In genomic region chr16:88855736-88856121, GRCh38 we compare ENCODE assay signal across 8 cellular contexts. TPM values are rescaled to one million over a fixed set of nuclear protein-coding genes. Genes with fewer than 3 reads are reported as not detected.
A peak's percentile ranks its signal among the peaks of the same experiment; 100 is the strongest.
DNase-seq lines count a peak whose midpoint lies in the region; ATAC-seq, FAIRE-seq and TF ChIP-seq lines count a peak whose summit lies in the region.

No MANE protein-coding gene starts in this region.

- peaks cover 23% of the 10 kb centered on the region for H3K4me1 Mint-ChIP-seq in activated naive CD4-positive, alpha-beta T cell treated with anti-CD3 and anti-CD28 coated beads for 36 hours (ENCODE audit: low read depth)

- H3K27ac ChIP-seq in GM12878 (ENCODE audit: control insufficient read depth, insufficient read depth) (no peak overlapping the region), liver (ENCODE audit: low read depth in 1 of 2, low read length in 2 of 2) (no peak overlapping the region), tibial nerve (peak overlapping the region in 3 of 4 donors; percentile 83 to 92 (median 84))

- no peaks in the 10 kb centered on the region for H3K9me3 Mint-ChIP-seq in activated naive CD4-positive, alpha-beta T cell treated with anti-CD3 and anti-CD28 coated beads for 36 hours

- TF ChIP-seq RAD21 in GM12878 (IDR thresholded peaks at IDR 0.05; ENCODE audit: insufficient read depth, low read depth, low read length), result no peak
- TF ChIP-seq RAD21 in liver (IDR thresholded peaks at IDR 0.05), result no peak

- H3K4me3 Mint-ChIP-seq in activated naive CD4-positive, alpha-beta T cell treated with anti-CD3 and anti-CD28 coated beads for 36 hours, result peak overlapping the region; percentile 68

- TF ChIP-seq POLR2A in GM12878 (IDR thresholded peaks at IDR 0.05; ENCODE audit: low read depth, low read length) (no peak), tibial nerve (IDR thresholded peaks at IDR 0.05) (no peak)

- in situ Hi-C loops in GM12878 (cut with MboI), result no loop called here

- BruUV-seq in GM12878 (replicated peaks; lab: Mats Ljungman, UMichigan), result TSS peak; percentile 66

- H3K27ac Mint-ChIP-seq in activated naive CD4-positive, alpha-beta T cell treated with anti-CD3 and anti-CD28 coated beads for 36 hours, result no peak overlapping the region

- no peak for DNase-seq in activated naive CD4-positive, alpha-beta T cell treated with anti-CD3 and anti-CD28 coated beads for 36 hours
- DNase-seq in activated naive CD4-positive, alpha-beta T cell (lab: John Stamatoyannopoulos, UW), result no peak
- DNase-seq in GM12878 (ENCODE audit: low read depth, low spot score), result no peak
- DNase-seq in tibial nerve (ENCODE audit: low spot score in 2 of 2), result no peak
- DNase-seq in occipital lobe (lab: John Stamatoyannopoulos, UW), result no peak
- DNase-seq in SW480 (ENCODE audit: low spot score), result no peak

- H3K9ac ChIP-seq in GM12878 (ENCODE audit: control insufficient read depth, insufficient read depth, low read length) (no peak overlapping the region), liver (ENCODE audit: low read depth in 1 of 2, low read length in 2 of 2) (no peak overlapping the region)

- CTCF ChIA-PET in activated naive CD4-positive, alpha-beta T cell treated with anti-CD3 and anti-CD28 coated beads for 36 hours (lab: Charles Lee), result no interaction called here
- CTCF ChIA-PET in GM12878 (lab: Yijun Ruan, JAX), result no interaction called here

- SMC1A ChIA-PET in GM12878 (lab: Charles Lee; ENCODE audit: uncharacterized antibody, unreplicated experiment), result no interaction called here

- ATAC-seq in GM12878, result no peak
- no peak for ATAC-seq in GM19452 (IDR thresholded peaks at IDR 0.05; ENCODE audit: unreplicated experiment)

- TF ChIP-seq CTCF in GM12878 (IDR thresholded peaks at IDR 0.05 in 2 of 3, conservative IDR thresholded peaks at IDR 0.05 in 1 of 3; ENCODE audit: control insufficient read depth in 2 of 3, extremely low read depth in 1 of 3, insufficient read depth in 1 of 3, low read depth in 3 of 3, low read length in 3 of 3) (no peak), liver (IDR thresholded peaks at IDR 0.05; ENCODE audit: low read depth, low read length, missing input control) (no peak), tibial nerve (IDR thresholded peaks at IDR 0.05) (no peak)

- POLR2A ChIA-PET in GM12878 (lab: Charles Lee), result no interaction called here

- H3K4me1 ChIP-seq in GM12878 (ENCODE audit: control insufficient read depth, insufficient read depth, low read length) (peaks cover 23% of the 10 kb centered on the region), liver (ENCODE audit: control insufficient read depth in 4 of 4, insufficient read depth in 4 of 4, low read length in 3 of 4) (peaks cover 12 to 39% (median 28%) of the 10 kb centered on the region in 4 donors), tibial nerve (peaks cover 0 to 52% (median 23%) of the 10 kb centered on the region in 4 donors)

- H3K4me3 ChIP-seq in GM12878 (peak overlapping the region; percentile 71; the same call in 1 of the 2 replicates), liver (ENCODE audit: low read depth in 1 of 3, low read length in 3 of 3) (peak overlapping the region; percentile 21 to 68 (median 59)), tibial nerve (peak overlapping the region in 1 of 4 donors; percentile 100)

- H3K9me3 ChIP-seq in GM12878 (replicated peaks; ENCODE audit: control insufficient read depth, insufficient read depth, low read length) (no peaks in the 10 kb centered on the region), liver (ENCODE audit: control insufficient read depth in 4 of 4, low read length in 3 of 4) (no peaks in the 10 kb centered on the region), tibial nerve (no peaks in the 10 kb centered on the region)

- no peak for FAIRE-seq in GM12878 (lab: Jason Lieb, UNC)

- H3K27me3 Mint-ChIP-seq in activated naive CD4-positive, alpha-beta T cell treated with anti-CD3 and anti-CD28 coated beads for 36 hours (ENCODE audit: low read depth), result no peaks in the 10 kb centered on the region

- TF ChIP-seq EP300 in GM12878 (IDR thresholded peaks at IDR 0.05; ENCODE audit: borderline replicate concordance in 1 of 2, control insufficient read depth in 1 of 2, low read depth in 2 of 2, low read length in 2 of 2) (no peak), tibial nerve (IDR thresholded peaks at IDR 0.05) (no peak)

- H4K20me1 ChIP-seq in GM12878 (ENCODE audit: control insufficient read depth, insufficient read depth), result 0 out of 2 replicates have a peak, but pooled peaks cover 2% of the 10 kb centered on the region

- H3K27me3 ChIP-seq in GM12878 (replicated peaks in 1 of 2; ENCODE audit: control insufficient read depth in 2 of 2, insufficient read depth in 2 of 2, low read length in 1 of 2) (no peaks in the 10 kb centered on the region), liver (ENCODE audit: control insufficient read depth in 4 of 4, insufficient read depth in 4 of 4, low read length in 3 of 4) (no peaks in the 10 kb centered on the region), tibial nerve (no peaks in the 10 kb centered on the region)

- H2AFZ ChIP-seq in GM12878 (ENCODE audit: control insufficient read depth, low read depth, low read length), result no peak overlapping the region

- peaks cover 4 to 5% of the 10 kb centered on the region in 2 experiments; a peak in 3 of 4 replicates for H3K36me3 ChIP-seq in GM12878 (ENCODE audit: control insufficient read depth in 2 of 2, insufficient read depth in 2 of 2, low read length in 1 of 2)
- H3K36me3 ChIP-seq in liver (ENCODE audit: control insufficient read depth in 4 of 4, insufficient read depth in 3 of 4, low read depth in 1 of 4, low read length in 3 of 4), result peaks cover 5 to 19% (median 16%) of the 10 kb centered on the region in 4 donors
- H3K36me3 ChIP-seq in tibial nerve, result peaks cover 3 to 40% (median 14%) of the 10 kb centered on the region in 3 donors

- intact Hi-C loops in activated naive CD4-positive, alpha-beta T cell treated with anti-CD3 and anti-CD28 coated beads for 36 hours (cut with micrococcal nuclease), result loop anchor here (2.0 kb wide), 2 partner anchors 53 to 73 kb away; partner anchors contain the start of gene CDT1
- intact Hi-C loops in GM12878 (cut with micrococcal nuclease; ENCODE audit: unreplicated experiment), result loop anchor here (5.0 kb wide), 2 partner anchors 43 to 67 kb away; partner anchors contain the start of gene APRT

- H3K79me2 ChIP-seq in GM12878 (ENCODE audit: control insufficient read depth, insufficient read depth, low read length), result peaks cover 13% of the 10 kb centered on the region

- peak overlapping the region; percentile 81 for H3K4me2 ChIP-seq in GM12878 (ENCODE audit: control insufficient read depth, insufficient read depth)

- WGBS in GM12878 (ENCODE audit: insufficient coverage, insufficient replicate concordance, low lambda C conversion rate, missing lambda C conversion rate), result 86% methylated on average over 13 of the region's 13 CpGs
- WGBS in liver, result 89% methylated on average over 13 of the region's 13 CpGs
- 80 to 82% methylated on average over 13 of the region's 13 CpGs for WGBS in tibial nerve, 2 donors

- RAD21 ChIA-PET in GM12878 (lab: Charles Lee; ENCODE audit: unreplicated experiment), result no interaction called here

- no peaks in the 10 kb centered on the region for H3K36me3 Mint-ChIP-seq in activated naive CD4-positive, alpha-beta T cell treated with anti-CD3 and anti-CD28 coated beads for 36 hours (ENCODE audit: low read depth)

RNA-seq across cellular contexts. Expression of gene GALNS, which starts 1.0 kb away (rescaled TPM):
- total RNA-seq in activated naive CD4-positive, alpha-beta T cell treated with anti-CD3 and anti-CD28 coated beads for 36 hours, result 10 to 100 TPM; 10.9 to 11.2 TPM
- 64.8 and 87.4 TPM in 2 replicates for total RNA-seq in GM12878 (2013; cell fraction: nucleolus; rRNA removed)
- total RNA-seq in GM12878 (2014; rRNA removed), result 4.0 and 5.1 TPM in 2 replicates
- total RNA-seq in GM12878 (2014; rRNA removed; fragmentation: Illumina TruSeq; extraction: Trizol), result 3.7 and 4.3 TPM in 2 replicates
- total RNA-seq in GM12878 (2021), result 9.6 and 12.4 TPM in 2 replicates
- 6.4 TPM for polyA plus RNA-seq in GM12878 (2011; ENCODE audit: low read depth)
- polyA plus RNA-seq in GM12878 (2011; rRNA removed), result 3.5 and 4.2 TPM in 2 replicates
- 3.5 and 3.9 TPM in 2 replicates for polyA plus RNA-seq in GM12878 (2011; cell fraction: cytosol; rRNA removed)
- polyA plus RNA-seq in GM12878 (2011; cell fraction: nucleus; rRNA removed), result 21.1 and 23.2 TPM in 2 replicates
- polyA plus RNA-seq in GM12878 (2012), result 8.5 and 8.8 TPM in 2 replicates
- 2.6 and 6.0 TPM in 2 replicates for polyA plus RNA-seq in GM12878 (2014; fragmentation: Illumina TruSeq; extraction: Trizol)
- under 1 TPM; 0.37 to 0.95 TPM for polyA plus RNA-seq in GM12878 (2014; fragmentation: Nextera tagmentation; extraction: Ambion mirVana)
- polyA plus RNA-seq in GM12878 (2014; rRNA removed), result 8.1 and 9.5 TPM in 2 replicates
- polyA plus RNA-seq in GM12878 (2016; fragmentation: Nextera tagmentation; extraction: Ambion mirVana), result 1 to 10 TPM; 5.6 to 6.5 TPM
- polyA minus RNA-seq in GM12878 (2011; rRNA and poly(A)+ RNA removed), result 3.1 and 10.6 TPM in 2 replicates
- polyA minus RNA-seq in GM12878 (2011; cell fraction: cytosol; rRNA and poly(A)+ RNA removed), result 1.1 and 3.3 TPM in 2 replicates
- 10.0 and 19.4 TPM in 2 replicates for polyA minus RNA-seq in GM12878 (2011; cell fraction: nucleus; rRNA and poly(A)+ RNA removed)
- total RNA-seq in liver, result 10 to 100 TPM in 1 of 2 donors, 1 to 10 TPM in 1; 6.8 to 20.6 TPM
- polyA plus RNA-seq in liver, result 10 to 100 TPM in 1 of 2 donors, 1 to 10 TPM in 1; 8.5 to 13.0 TPM
- 10 to 100 TPM; 15.1 to 80.1 (median 43.2) TPM for total RNA-seq in tibial nerve
- 6.6 TPM for total RNA-seq in occipital lobe

RNA-seq across cellular contexts. Expression of gene TRAPPC2L, which starts 1.2 kb away (rescaled TPM):
- 10 to 100 TPM; 57.7 to 66.1 TPM for total RNA-seq in activated naive CD4-positive, alpha-beta T cell treated with anti-CD3 and anti-CD28 coated beads for 36 hours
- total RNA-seq in GM12878 (2013; cell fraction: nucleolus; rRNA removed), result 23.0 and 27.4 TPM in 2 replicates
- total RNA-seq in GM12878 (2014; rRNA removed) (66.3 and 73.0 TPM in 2 replicates), GM12878 (2014; rRNA removed; fragmentation: Illumina TruSeq; extraction: Trizol) (52.8 and 56.3 TPM in 2 replicates), GM12878 (2021) (69.6 and 70.7 TPM in 2 replicates), liver (10 to 100 TPM; 16.3 to 22.0 TPM), tibial nerve (10 to 100 TPM; 18.0 to 36.6 (median 22.9) TPM), occipital lobe (30.4 TPM)
- 120 TPM for polyA plus RNA-seq in GM12878 (2011; ENCODE audit: low read depth)
- polyA plus RNA-seq in GM12878 (2011; rRNA removed) (71.0 and 158 TPM in 2 replicates), GM12878 (2014; fragmentation: Illumina TruSeq; extraction: Trizol) (64.0 and 79.3 TPM in 2 replicates), GM12878 (2014; fragmentation: Nextera tagmentation; extraction: Ambion mirVana) (100 to 1,000 TPM; 337 to 363 TPM), GM12878 (2014; rRNA removed) (67.0 and 105 TPM in 2 replicates), GM12878 (2016; fragmentation: Nextera tagmentation; extraction: Ambion mirVana) (100 to 1,000 TPM; 189 to 221 TPM), liver (10 to 100 TPM; 22.4 to 59.4 TPM)
- polyA plus RNA-seq in GM12878 (2011; cell fraction: cytosol; rRNA removed), result 97.6 and 110 TPM in 2 replicates
- polyA plus RNA-seq in GM12878 (2011; cell fraction: nucleus; rRNA removed), result 55.1 and 62.1 TPM in 2 replicates
- polyA plus RNA-seq in GM12878 (2012), result 62.8 and 86.2 TPM in 2 replicates
- polyA minus RNA-seq in GM12878 (2011; rRNA and poly(A)+ RNA removed), result 28.0 and 32.8 TPM in 2 replicates
- polyA minus RNA-seq in GM12878 (2011; cell fraction: cytosol; rRNA and poly(A)+ RNA removed), result 9.6 and 15.1 TPM in 2 replicates
- 26.0 and 35.4 TPM in 2 replicates for polyA minus RNA-seq in GM12878 (2011; cell fraction: nucleus; rRNA and poly(A)+ RNA removed)

RNA-seq across cellular contexts. Expression of gene PABPN1L, which starts 10.7 kb away (rescaled TPM):
- not detected for total RNA-seq in activated naive CD4-positive, alpha-beta T cell treated with anti-CD3 and anti-CD28 coated beads for 36 hours
- not detected in 2 replicates for total RNA-seq in GM12878 (2013; cell fraction: nucleolus; rRNA removed)
- total RNA-seq in GM12878 (2014; rRNA removed) (not detected in 2 replicates), GM12878 (2014; rRNA removed; fragmentation: Illumina TruSeq; extraction: Trizol) (not detected in 2 replicates), GM12878 (2021) (not detected in 2 replicates), liver (under 1 TPM in 1 of 2 donors, not detected in 1; 0.09 TPM), tibial nerve (not detected), occipital lobe (not detected)
- not detected for polyA plus RNA-seq in GM12878 (2011; ENCODE audit: low read depth)
- polyA plus RNA-seq in GM12878 (2011; rRNA removed) (not detected in 2 replicates), GM12878 (2014; fragmentation: Illumina TruSeq; extraction: Trizol) (not detected in 2 replicates), GM12878 (2014; fragmentation: Nextera tagmentation; extraction: Ambion mirVana) (not detected), GM12878 (2014; rRNA removed) (0.06 TPM in 1 of 2 replicates, not detected in the other), GM12878 (2016; fragmentation: Nextera tagmentation; extraction: Ambion mirVana) (not detected), liver (not detected)
- not detected in 2 replicates for polyA plus RNA-seq in GM12878 (2011; cell fraction: cytosol; rRNA removed)
- 0.19 and 0.50 TPM in 2 replicates for polyA plus RNA-seq in GM12878 (2011; cell fraction: nucleus; rRNA removed)
- polyA plus RNA-seq in GM12878 (2012), result 0.14 and 0.16 TPM in 2 replicates
- not detected in 2 replicates for polyA minus RNA-seq in GM12878 (2011; rRNA and poly(A)+ RNA removed)
- not detected in 2 replicates for polyA minus RNA-seq in GM12878 (2011; cell fraction: cytosol; rRNA and poly(A)+ RNA removed)
- polyA minus RNA-seq in GM12878 (2011; cell fraction: nucleus; rRNA and poly(A)+ RNA removed), result not detected in 2 replicates

RNA-seq across cellular contexts. Expression of gene APRT, which starts 44.0 kb away (rescaled TPM):
- 100 to 1,000 TPM; 314 TPM for total RNA-seq in activated naive CD4-positive, alpha-beta T cell treated with anti-CD3 and anti-CD28 coated beads for 36 hours
- total RNA-seq in GM12878 (2013; cell fraction: nucleolus; rRNA removed), result 39.3 and 42.6 TPM in 2 replicates
- total RNA-seq in GM12878 (2014; rRNA removed) (308 and 348 TPM in 2 replicates), GM12878 (2014; rRNA removed; fragmentation: Illumina TruSeq; extraction: Trizol) (106 and 113 TPM in 2 replicates), GM12878 (2021) (219 and 234 TPM in 2 replicates), liver (10 to 100 TPM; 27.9 to 35.5 TPM), tibial nerve (100 to 1,000 TPM in 2 of 4 donors, 10 to 100 TPM in 2; 83.4 to 157 (median 106) TPM), occipital lobe (12.0 TPM)
- polyA plus RNA-seq in GM12878 (2011; ENCODE audit: low read depth), result 71.1 TPM
- polyA plus RNA-seq in GM12878 (2011; rRNA removed) (39.6 and 95.7 TPM in 2 replicates), GM12878 (2014; fragmentation: Illumina TruSeq; extraction: Trizol) (8.6 and 46.2 TPM in 2 replicates), GM12878 (2014; fragmentation: Nextera tagmentation; extraction: Ambion mirVana) (100 to 1,000 TPM in 1 of 2 experiments, 10 to 100 TPM in 1; 30.6 to 100 TPM), GM12878 (2014; rRNA removed) (278 and 338 TPM in 2 replicates), GM12878 (2016; fragmentation: Nextera tagmentation; extraction: Ambion mirVana) (100 to 1,000 TPM; 446 to 495 TPM), liver (100 to 1,000 TPM; 153 to 160 TPM)
- polyA plus RNA-seq in GM12878 (2011; cell fraction: cytosol; rRNA removed), result 75.8 and 141 TPM in 2 replicates
- polyA plus RNA-seq in GM12878 (2011; cell fraction: nucleus; rRNA removed), result 107 and 109 TPM in 2 replicates
- polyA plus RNA-seq in GM12878 (2012), result 148 and 153 TPM in 2 replicates
- polyA minus RNA-seq in GM12878 (2011; rRNA and poly(A)+ RNA removed), result 11.7 and 28.6 TPM in 2 replicates
- 42.0 and 50.9 TPM in 2 replicates for polyA minus RNA-seq in GM12878 (2011; cell fraction: cytosol; rRNA and poly(A)+ RNA removed)
- polyA minus RNA-seq in GM12878 (2011; cell fraction: nucleus; rRNA and poly(A)+ RNA removed), result 22.0 and 30.6 TPM in 2 replicates

RNA-seq across cellular contexts. Expression of gene CDT1, which starts 52.1 kb away (rescaled TPM):
- total RNA-seq in activated naive CD4-positive, alpha-beta T cell treated with anti-CD3 and anti-CD28 coated beads for 36 hours, result 100 to 1,000 TPM; 223 to 231 TPM
- total RNA-seq in GM12878 (2013; cell fraction: nucleolus; rRNA removed), result 10.9 and 14.9 TPM in 2 replicates
- total RNA-seq in GM12878 (2014; rRNA removed) (40.4 and 59.3 TPM in 2 replicates), GM12878 (2014; rRNA removed; fragmentation: Illumina TruSeq; extraction: Trizol) (6.5 and 8.5 TPM in 2 replicates), GM12878 (2021) (87.6 and 90.0 TPM in 2 replicates), liver (10 to 100 TPM in 1 of 2 donors, under 1 TPM in 1; 0.08 to 37.6 TPM), tibial nerve (1 to 10 TPM in 2 of 4 donors, under 1 TPM in 1, not detected in 1; 0.44 to 1.5 (median 1.4) TPM), occipital lobe (1.6 TPM)
- 8.4 TPM for polyA plus RNA-seq in GM12878 (2011; ENCODE audit: low read depth)
- polyA plus RNA-seq in GM12878 (2011; rRNA removed) (3.3 and 9.0 TPM in 2 replicates), GM12878 (2014; fragmentation: Illumina TruSeq; extraction: Trizol) (1.3 and 4.3 TPM in 2 replicates), GM12878 (2014; fragmentation: Nextera tagmentation; extraction: Ambion mirVana) (1 to 10 TPM in 1 of 2 experiments, under 1 TPM in 1; 0.50 to 1.9 TPM), GM12878 (2014; rRNA removed) (37.7 and 58.6 TPM in 2 replicates), GM12878 (2016; fragmentation: Nextera tagmentation; extraction: Ambion mirVana) (10 to 100 TPM in 1 of 2 experiments, 1 to 10 TPM in 1; 5.7 to 41.3 TPM), liver (1 to 10 TPM in 1 of 2 donors, under 1 TPM in 1; 0.11 to 1.8 TPM)
- polyA plus RNA-seq in GM12878 (2011; cell fraction: cytosol; rRNA removed), result 24.4 and 33.2 TPM in 2 replicates
- polyA plus RNA-seq in GM12878 (2011; cell fraction: nucleus; rRNA removed), result 26.7 and 44.2 TPM in 2 replicates
- polyA plus RNA-seq in GM12878 (2012), result 39.9 and 49.2 TPM in 2 replicates
- polyA minus RNA-seq in GM12878 (2011; rRNA and poly(A)+ RNA removed), result 8.9 and 34.4 TPM in 2 replicates
- polyA minus RNA-seq in GM12878 (2011; cell fraction: cytosol; rRNA and poly(A)+ RNA removed), result 37.6 and 54.5 TPM in 2 replicates
- polyA minus RNA-seq in GM12878 (2011; cell fraction: nucleus; rRNA and poly(A)+ RNA removed), result 8.5 and 22.1 TPM in 2 replicates

Comparison
In these comparisons a context has a peak if more than half of its experiments do, and no peak if none do; other contexts are left out.
1. H3K27ac ChIP-seq: peak in tibial nerve (3 of 4); none in GM12878 (single experiment) and liver (0 of 2).